ENCODE assay signal across 11 cellular contexts in genomic region chr2:16139663-16140610, GRCh38.
"Had no signal": no experiment of that assay in that cellular context is flagged by ENCODE, and none has a peak within 500 bp of the region (broad histone marks: within the 10 kb centered on the region; RNA-seq: fewer than 3 reads in every experiment).

No MANE protein-coding gene starts in this region.

- H3K27ac ChIP-seq: testis, VCaP had no signal

- H3K4me3 ChIP-seq: mucosa of descending colon, testis had no signal

- ATAC-seq: esophagus mucosa; mucosa of descending colon; natural killer cell; stimulated activated naive CD8-positive, alpha-beta T cell treated with anti-CD3 and anti-CD28 coated beads, Interleukin-15, Interleukin-2, amounts not matched to agents 100 U/mL and 50 U/mL, for 24 hours had no signal

- H3K9me3 ChIP-seq: mucosa of descending colon, testis had no signal

- H3K4me1 ChIP-seq: testis had no signal

- H3K27me3 ChIP-seq: testis had no signal

- DNase-seq: activated naive CD4-positive, alpha-beta T cell treated with Interleukin-2 at 50 U/mL for 16 hours; foreskin fibroblast; natural killer cell; stimulated activated CD4-positive, alpha-beta T cell treated with anti-CD3 and anti-CD28 coated beads, Interleukin-4, amount 100 ng/mL, for 1 hour; stimulated activated CD8-positive, alpha-beta memory T cell treated with anti-CD3 and anti-CD28 coated beads, Interleukin-4, amount 100 ng/mL, for 48 hours; stimulated activated naive CD8-positive, alpha-beta T cell treated with anti-CD3 and anti-CD28 coated beads, Interleukin-15, Interleukin-2, amounts not matched to agents 100 U/mL and 50 U/mL, for 24 hours; T-helper 1 cell; testis had no signal
